ENCODE assay signal across 8 cellular contexts in genomic region chr3:113051222-113051804, GRCh38.
A peak's percentile ranks its signal among the peaks of the same experiment; 100 is the strongest.
DNase-seq lines count a peak whose midpoint lies in the region; ATAC-seq and TF ChIP-seq lines count a peak whose summit lies in the region.

No MANE protein-coding gene starts in this region.

- H2AFZ ChIP-seq in PC-3 (ENCODE audit: low read length): peak overlapping the region; percentile 78

- no TSS peak for BruUV-seq in PC-3 (replicated peaks; lab: Mats Ljungman, UMichigan)

- no peaks in the 10 kb centered on the region for H3K27me3 ChIP-seq in PC-3 (ENCODE audit: low read length)

- POLR2A ChIA-PET in PC-3 (lab: Charles Lee; ENCODE audit: unreplicated experiment): interaction anchor here (0.8 kb wide), 1 partner anchor 80 kb away, joined by 3 read pairs; no protein-coding TSS in a partner anchor

- H3K4me3 ChIP-seq in Jurkat, Clone E6-1 (ENCODE audit: low read length): no peak overlapping the region
- peak overlapping the region; percentile 39 for H3K4me3 ChIP-seq in PC-3 (ENCODE audit: low read length)
- no peak overlapping the region for H3K4me3 ChIP-seq in fibroblast of mammary gland (ENCODE audit: control insufficient read depth, low read depth, low read length)

- no peak overlapping the region for H3K4me3 Mint-ChIP-seq in neural crest cell

- H3K9ac ChIP-seq in PC-3 (ENCODE audit: low read length): peak overlapping the region; percentile 18; the same call in 1 of the 2 replicates

- no peaks in the 10 kb centered on the region for H3K9me2 ChIP-seq in PC-3 (replicated peaks; ENCODE audit: low read length)

- H3K9me3 Mint-ChIP-seq in neural crest cell: peaks cover 2% of the 10 kb centered on the region

- peak; percentile 27 for DNase-seq in DMS153 treated with DMSO at 0.1 percent for 48 hours (lab: John Stamatoyannopoulos, UW; ENCODE audit: unreplicated experiment)
- peak; percentile 73 for DNase-seq in Jurkat, Clone E6-1 (ENCODE audit: low read depth, low spot score)
- peak; percentile 97 for DNase-seq in PC-3
- DNase-seq in activated T-cell treated with anti-CD3 and anti-CD28 coated beads, Interleukin-2, amount 50 U/mL, for 1 hour: peak; percentile 80
- DNase-seq in fibroblast of mammary gland (ENCODE audit: low read depth): peak; percentile 85
- peak; percentile 96 for DNase-seq in neural crest cell (ENCODE audit: low read depth, low spot score)
- peak; percentile 85 for DNase-seq in stimulated activated naive CD8-positive, alpha-beta T cell treated with anti-CD3 and anti-CD28 coated beads, Interleukin-15, Interleukin-2, amounts not matched to agents 100 U/mL and 50 U/mL, for 24 hours

- H3K36me3 ChIP-seq in PC-3 (ENCODE audit: low read depth, low read length): no peaks in the 10 kb centered on the region

- H3K9me3 ChIP-seq in PC-3 (ENCODE audit: low read length): no peaks in the 10 kb centered on the region

- CTCF ChIA-PET in PC-3 (lab: Charles Lee): interaction anchor here (0.7 kb wide), 1 partner anchor 64 kb away, joined by 3 read pairs; no protein-coding TSS in a partner anchor

- H3K4me2 ChIP-seq in PC-3 (ENCODE audit: low read length): peak overlapping the region; percentile 68

- intact Hi-C loops in PC-3 (cut with micrococcal nuclease): loop anchor here (1.0 to 5.0 kb wide), 7 partner anchors 85 to 576 kb away; no protein-coding TSS in a partner anchor

- peaks cover 4% of the 10 kb centered on the region for H3K4me1 ChIP-seq in PC-3 (ENCODE audit: insufficient read depth, low read length)

- H4K20me1 ChIP-seq in PC-3 (ENCODE audit: low read length): no peaks in the 10 kb centered on the region

- peaks cover 3% of the 10 kb centered on the region for H3K36me3 Mint-ChIP-seq in neural crest cell (ENCODE audit: low read depth)

- H3K27ac Mint-ChIP-seq in neural crest cell (ENCODE audit: unreplicated experiment): no peak overlapping the region

- no peaks in the 10 kb centered on the region for H3K27me3 Mint-ChIP-seq in neural crest cell (ENCODE audit: low read depth)

- H3K79me2 ChIP-seq in PC-3 (ENCODE audit: low read length): no peaks in the 10 kb centered on the region

- ATAC-seq in GM21619 (IDR thresholded peaks at IDR 0.05; ENCODE audit: unreplicated experiment): peak; percentile 95
- ATAC-seq in PC-3: peak; percentile 95
- peak; percentile 95 for ATAC-seq in stimulated activated naive CD8-positive, alpha-beta T cell treated with anti-CD3 and anti-CD28 coated beads, Interleukin-15, Interleukin-2, amounts not matched to agents 100 U/mL and 50 U/mL, for 24 hours

- peaks cover 10% of the 10 kb centered on the region for H3K4me1 Mint-ChIP-seq in neural crest cell

- no peaks in the 10 kb centered on the region for H3F3A ChIP-seq in PC-3 (ENCODE audit: low read length, unreplicated experiment)

- TF ChIP-seq CTCF in PC-3 (conservative IDR thresholded peaks at IDR 0.05; ENCODE audit: low read depth, low read length) (peak; percentile 95), fibroblast of mammary gland (conservative IDR thresholded peaks at IDR 0.05; ENCODE audit: control insufficient read depth, insufficient read depth, low read depth, low read length) (peak; percentile 85), neural crest cell (conservative IDR thresholded peaks at IDR 0.05) (peak; percentile 98)

- no peak overlapping the region for H3K27ac ChIP-seq in PC-3 (ENCODE audit: low read length)

Comparison
In these comparisons a context has a peak if more than half of its experiments do, and no peak if none do; other contexts are left out.
1. DNase-seq: peak in every context shown above with its lines; median percentile 97 in PC-3; 96 in neural crest cell; 85 in fibroblast of mammary gland; 85 in stimulated activated naive CD8-positive, alpha-beta T cell treated with anti-CD3 and anti-CD28 coated beads, Interleukin-15, Interleukin-2, amounts not matched to agents 100 U/mL and 50 U/mL, for 24 hours; 80 in activated T-cell treated with anti-CD3 and anti-CD28 coated beads, Interleukin-2, amount 50 U/mL, for 1 hour; 73 in Jurkat, Clone E6-1; 27 in DMS153 treated with DMSO at 0.1 percent for 48 hours.